17 cellular contexts compared by ENCODE assay signal in the genomic region with DNA sequence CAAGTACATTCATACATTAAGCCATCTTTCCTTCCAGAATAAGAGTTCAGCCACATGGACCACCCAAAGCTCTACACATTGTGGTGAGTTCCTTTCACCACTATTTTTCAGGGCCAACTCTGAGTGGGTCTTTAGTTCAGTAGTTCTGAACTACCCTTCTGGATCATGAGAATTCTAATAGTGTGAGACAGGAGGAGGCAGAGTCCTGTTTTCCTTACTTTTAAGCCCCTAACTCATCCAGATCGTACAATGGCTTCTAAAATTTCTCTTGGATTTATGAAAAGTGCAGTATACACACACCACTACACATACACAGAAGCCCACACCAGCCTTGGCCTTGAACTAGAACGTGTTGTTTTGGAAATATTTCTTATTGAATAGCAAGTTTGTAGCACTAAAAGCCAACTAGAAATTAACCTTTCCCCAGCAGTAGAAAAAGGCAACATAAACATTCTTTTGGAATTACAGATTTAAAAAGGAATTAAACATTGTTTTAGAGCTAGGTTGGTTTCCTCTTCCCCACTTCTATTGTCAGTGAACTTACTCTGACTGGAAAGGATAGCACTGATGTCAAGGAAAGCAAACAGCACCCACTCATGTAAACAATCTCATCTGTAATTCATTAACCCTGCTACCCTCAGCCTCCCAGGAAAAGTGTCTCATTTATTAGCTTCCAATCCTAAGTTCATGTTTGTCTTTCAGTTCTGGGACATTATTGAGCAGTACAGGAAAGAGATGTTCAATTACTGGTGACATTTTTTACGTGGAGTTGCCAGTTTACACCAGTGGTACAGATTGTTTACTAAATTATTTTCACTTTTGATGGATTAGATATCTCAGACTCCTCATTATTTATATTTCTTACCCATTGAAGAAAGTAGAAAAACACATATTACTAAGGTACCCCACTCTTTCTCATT.
A peak's percentile ranks its signal among the peaks of the same experiment; 100 is the strongest.
DNase-seq lines count a peak whose midpoint lies in the region; ATAC-seq and TF ChIP-seq lines count a peak whose summit lies in the region.
"Had no signal": no experiment of that assay in that cellular context is flagged by ENCODE, and none has a peak within 500 bp of the region (broad histone marks: within the 10 kb centered on the region; RNA-seq: fewer than 3 reads in every experiment).

No MANE protein-coding gene starts in this region.

- H4K8ac ChIP-seq in mesenchymal stem cell (ENCODE audit: low read length): no peak overlapping the region

- no peak overlapping the region for H3K14ac ChIP-seq in mesenchymal stem cell (ENCODE audit: low read length in 2 of 2)

- H3K9me3 ChIP-seq in HUES48 (ENCODE audit: control insufficient read depth, insufficient read depth, low read length) (no peaks in the 10 kb centered on the region), mesenchymal stem cell (ENCODE audit: control insufficient read depth, low read length) (no peaks in the 10 kb centered on the region)

- no peaks in the 10 kb centered on the region for H3K27me3 ChIP-seq in HUES48 (ENCODE audit: control insufficient read depth, insufficient read depth, low read length)
- no peaks in the 10 kb centered on the region for H3K27me3 ChIP-seq in mesenchymal stem cell (ENCODE audit: control insufficient read depth in 1 of 2, insufficient read depth in 1 of 2, low read length in 2 of 2)

- TF ChIP-seq CTCF in 22Rv1 (IDR thresholded peaks at IDR 0.05): no peak
- no peak for TF ChIP-seq CTCF in epithelial cell of proximal tubule (conservative IDR thresholded peaks at IDR 0.05; ENCODE audit: low read depth, low read length)

- 88% methylated on average over 1 of the region's 3 CpGs for WGBS in mesenchymal stem cell

- no peak for ATAC-seq in activated naive CD8-positive, alpha-beta T cell treated with anti-CD3 and anti-CD28 coated beads, Interleukin-2, amount 50 U/mL, for 24 hours
- ATAC-seq: HCT116, natural killer cell had no signal

- intact Hi-C loops in activated T-helper 1 cell treated with anti-CD3 and anti-CD28 coated beads, Interleukin-12 subunit alpha, Interleukin-12 subunit beta, Interleukin-2, Interleukin-4 antibody, amounts not matched to agents 30 ng/mL and 10 ng/mL and 1 ng/mL, durations not matched to agents 14 hours and 24 hours and 36 hours (cut with micrococcal nuclease): no loop called here

- H3K4me1 ChIP-seq in HUES48 (ENCODE audit: control insufficient read depth, insufficient read depth, low read length) (no peaks in the 10 kb centered on the region), mesenchymal stem cell (ENCODE audit: control insufficient read depth, insufficient read depth, low read depth, low read length) (peaks cover 6% of the 10 kb centered on the region)

- no peak overlapping the region for H2AFZ ChIP-seq in mesenchymal stem cell (ENCODE audit: low read depth, low read length)

- no peak overlapping the region for H3K23ac ChIP-seq in mesenchymal stem cell (ENCODE audit: low read length in 2 of 2)

- no peak overlapping the region for H2AK5ac ChIP-seq in mesenchymal stem cell (ENCODE audit: low read length, severe bottlenecking)

- H3K9me3 Mint-ChIP-seq in activated T-helper 1 cell treated with anti-CD3 and anti-CD28 coated beads, Interleukin-12 subunit alpha, Interleukin-12 subunit beta, Interleukin-2, Interleukin-4 antibody, amounts not matched to agents 30 ng/mL and 10 ng/mL and 1 ng/mL, durations not matched to agents 14 hours and 24 hours and 36 hours: no peaks in the 10 kb centered on the region
- H3K9me3 Mint-ChIP-seq in activated naive CD8-positive, alpha-beta T cell treated with anti-CD3 and anti-CD28 coated beads, Interleukin-2, amount 50 U/mL, for 24 hours: no peaks in the 10 kb centered on the region
- H3K9me3 Mint-ChIP-seq: activated T-cell treated with anti-CD3 and anti-CD28 coated beads, Interleukin-2, amount 50 U/mL, for 24 hours; dendritic cell treated with granulocyte-macrophage colony-stimulating factor and Interleukin-4, amounts not matched to agents 40 ng/mL and 50 ng/mL, for 4 days; T-helper 1 cell treated with Interleukin-12 subunit alpha and Interleukin-12 subunit beta and Interleukin-4 antibody, amounts not matched to agents 30 μg/mL and 1 μg/mL, for 36 hours had no signal

- no peak overlapping the region for H3K4ac ChIP-seq in mesenchymal stem cell (ENCODE audit: low read depth in 1 of 2, low read length in 2 of 2)

- no peaks in the 10 kb centered on the region for H3K4me1 Mint-ChIP-seq in activated T-helper 1 cell treated with anti-CD3 and anti-CD28 coated beads, Interleukin-12 subunit alpha, Interleukin-12 subunit beta, Interleukin-2, Interleukin-4 antibody, amounts not matched to agents 30 ng/mL and 10 ng/mL and 1 ng/mL, durations not matched to agents 14 hours and 24 hours and 36 hours (ENCODE audit: low read depth)
- H3K4me1 Mint-ChIP-seq in activated naive CD8-positive, alpha-beta T cell treated with anti-CD3 and anti-CD28 coated beads, Interleukin-2, amount 50 U/mL, for 24 hours: no peaks in the 10 kb centered on the region
- H3K4me1 Mint-ChIP-seq: natural killer cell had no signal

- no peak overlapping the region for H2BK15ac ChIP-seq in mesenchymal stem cell (ENCODE audit: low read depth, poor library complexity, severe bottlenecking)

- H3K36me3 ChIP-seq in HUES48 (ENCODE audit: control insufficient read depth, insufficient read depth, low read length) (no peaks in the 10 kb centered on the region), mesenchymal stem cell (ENCODE audit: control insufficient read depth in 1 of 2, insufficient read depth in 2 of 2, low read depth in 1 of 2, low read length in 2 of 2) (no peaks in the 10 kb centered on the region)

- no peak overlapping the region for H3K4me3 ChIP-seq in HUES48 (ENCODE audit: low read depth, low read length)
- no peak overlapping the region for H3K4me3 ChIP-seq in epithelial cell of proximal tubule (ENCODE audit: low read depth, low read length)
- no peak overlapping the region for H3K4me3 ChIP-seq in mesenchymal stem cell (ENCODE audit: insufficient read depth in 1 of 2, low read depth in 1 of 2, low read length in 2 of 2)
- H3K4me3 ChIP-seq: smooth muscle cell had no signal

- H3K18ac ChIP-seq in mesenchymal stem cell (ENCODE audit: low read depth in 1 of 2, low read length in 2 of 2): no peak overlapping the region

- no peak overlapping the region for H3K9ac ChIP-seq in HUES48 (ENCODE audit: low read depth, low read length)
- no peak overlapping the region for H3K9ac ChIP-seq in mesenchymal stem cell (ENCODE audit: low read length)

- no peak overlapping the region for H3K4me3 Mint-ChIP-seq in activated T-helper 1 cell treated with anti-CD3 and anti-CD28 coated beads, Interleukin-12 subunit alpha, Interleukin-12 subunit beta, Interleukin-2, Interleukin-4 antibody, amounts not matched to agents 30 ng/mL and 10 ng/mL and 1 ng/mL, durations not matched to agents 14 hours and 24 hours and 36 hours
- no peak overlapping the region for H3K4me3 Mint-ChIP-seq in activated naive CD8-positive, alpha-beta T cell treated with anti-CD3 and anti-CD28 coated beads, Interleukin-2, amount 50 U/mL, for 24 hours
- H3K4me3 Mint-ChIP-seq: activated T-cell treated with anti-CD3 and anti-CD28 coated beads, Interleukin-2, amount 50 U/mL, for 24 hours; dendritic cell treated with granulocyte-macrophage colony-stimulating factor and Interleukin-4, amounts not matched to agents 40 ng/mL and 50 ng/mL, for 4 days; natural killer cell; T-helper 1 cell treated with Interleukin-12 subunit alpha and Interleukin-12 subunit beta and Interleukin-4 antibody, amounts not matched to agents 30 μg/mL and 1 μg/mL, for 36 hours had no signal

- H3K79me1 ChIP-seq in mesenchymal stem cell (replicated peaks; ENCODE audit: low read length, poor library complexity, severe bottlenecking): no peaks in the 10 kb centered on the region

- H3K4me2 ChIP-seq in mesenchymal stem cell (ENCODE audit: low read length, poor library complexity, severe bottlenecking): no peak overlapping the region
- H3K4me2 ChIP-seq: smooth muscle cell had no signal

- no peak overlapping the region for H2BK120ac ChIP-seq in mesenchymal stem cell (ENCODE audit: low read depth, low read length)

- no peak overlapping the region for H4K91ac ChIP-seq in mesenchymal stem cell (ENCODE audit: low read length)

- H3K36me3 Mint-ChIP-seq in activated T-helper 1 cell treated with anti-CD3 and anti-CD28 coated beads, Interleukin-12 subunit alpha, Interleukin-12 subunit beta, Interleukin-2, Interleukin-4 antibody, amounts not matched to agents 30 ng/mL and 10 ng/mL and 1 ng/mL, durations not matched to agents 14 hours and 24 hours and 36 hours (ENCODE audit: low read depth): no peaks in the 10 kb centered on the region
- H3K36me3 Mint-ChIP-seq in activated naive CD8-positive, alpha-beta T cell treated with anti-CD3 and anti-CD28 coated beads, Interleukin-2, amount 50 U/mL, for 24 hours (ENCODE audit: low read depth): no peaks in the 10 kb centered on the region
- H3K36me3 Mint-ChIP-seq: natural killer cell had no signal

- H2BK12ac ChIP-seq in mesenchymal stem cell (ENCODE audit: low read length in 2 of 2): no peak overlapping the region

- peak; percentile 79 for DNase-seq in epithelial cell of proximal tubule (ENCODE audit: low read depth)
- DNase-seq in mesenchymal stem cell: peak; percentile 10
- no peak for DNase-seq in activated T-helper 1 cell treated with anti-CD3 and anti-CD28 coated beads, Interleukin-12 subunit alpha, Interleukin-12 subunit beta, Interleukin-2, Interleukin-4 antibody, amounts not matched to agents 30 ng/mL and 10 ng/mL and 1 ng/mL, durations not matched to agents 14 hours and 24 hours and 36 hours (ENCODE audit: low spot score)
- DNase-seq in activated naive CD8-positive, alpha-beta T cell treated with anti-CD3 and anti-CD28 coated beads, Interleukin-2, amount 50 U/mL, for 24 hours: no peak
- DNase-seq in AG08396 (ENCODE audit: low spot score): no peak
- DNase-seq in SW 1271 (lab: John Stamatoyannopoulos, UW): no peak
- DNase-seq: ACHN; activated CD4-positive, alpha-beta T cell treated with anti-CD3 and anti-CD28 coated beads for 4 hours; activated T-cell treated with anti-CD3 and anti-CD28 coated beads, Interleukin-2, amount 50 U/mL, for 24 hours; Kasumi-1; natural killer cell had no signal

- H3K27ac ChIP-seq in 22Rv1 (peak overlapping the region; percentile 91), HUES48 (ENCODE audit: low read depth, low read length) (peak overlapping the region; percentile 82), mesenchymal stem cell (ENCODE audit: low read length, poor library complexity, severe bottlenecking) (no peak overlapping the region)

- no peak overlapping the region for H3K27ac Mint-ChIP-seq in activated T-helper 1 cell treated with anti-CD3 and anti-CD28 coated beads, Interleukin-12 subunit alpha, Interleukin-12 subunit beta, Interleukin-2, Interleukin-4 antibody, amounts not matched to agents 30 ng/mL and 10 ng/mL and 1 ng/mL, durations not matched to agents 14 hours and 24 hours and 36 hours
- H3K27ac Mint-ChIP-seq in activated naive CD8-positive, alpha-beta T cell treated with anti-CD3 and anti-CD28 coated beads, Interleukin-2, amount 50 U/mL, for 24 hours: no peak overlapping the region
- H3K27ac Mint-ChIP-seq: activated T-cell treated with anti-CD3 and anti-CD28 coated beads, Interleukin-2, amount 50 U/mL, for 24 hours; dendritic cell treated with granulocyte-macrophage colony-stimulating factor and Interleukin-4, amounts not matched to agents 40 ng/mL and 50 ng/mL, for 4 days; natural killer cell; T-helper 1 cell treated with Interleukin-12 subunit alpha and Interleukin-12 subunit beta and Interleukin-4 antibody, amounts not matched to agents 30 μg/mL and 1 μg/mL, for 36 hours had no signal

- no peaks in the 10 kb centered on the region for H3K27me3 Mint-ChIP-seq in activated T-helper 1 cell treated with anti-CD3 and anti-CD28 coated beads, Interleukin-12 subunit alpha, Interleukin-12 subunit beta, Interleukin-2, Interleukin-4 antibody, amounts not matched to agents 30 ng/mL and 10 ng/mL and 1 ng/mL, durations not matched to agents 14 hours and 24 hours and 36 hours (ENCODE audit: insufficient read depth)
- no peaks in the 10 kb centered on the region for H3K27me3 Mint-ChIP-seq in activated naive CD8-positive, alpha-beta T cell treated with anti-CD3 and anti-CD28 coated beads, Interleukin-2, amount 50 U/mL, for 24 hours
- H3K27me3 Mint-ChIP-seq: activated T-cell treated with anti-CD3 and anti-CD28 coated beads, Interleukin-2, amount 50 U/mL, for 24 hours; dendritic cell treated with granulocyte-macrophage colony-stimulating factor and Interleukin-4, amounts not matched to agents 40 ng/mL and 50 ng/mL, for 4 days had no signal

- no peak overlapping the region for H2BK5ac ChIP-seq in mesenchymal stem cell (ENCODE audit: low read depth, low read length, poor library complexity, severe bottlenecking)

Comparison
In these comparisons a context has a peak if more than half of its experiments do, and no peak if none do; other contexts are left out.
1. DNase-seq: peak in epithelial cell of proximal tubule (single experiment) and mesenchymal stem cell (single experiment); none in activated T-helper 1 cell treated with anti-CD3 and anti-CD28 coated beads, Interleukin-12 subunit alpha, Interleukin-12 subunit beta, Interleukin-2, Interleukin-4 antibody, amounts not matched to agents 30 ng/mL and 10 ng/mL and 1 ng/mL, durations not matched to agents 14 hours and 24 hours and 36 hours (single experiment), activated naive CD8-positive, alpha-beta T cell treated with anti-CD3 and anti-CD28 coated beads, Interleukin-2, amount 50 U/mL, for 24 hours (single experiment), AG08396 (single experiment) and SW 1271 (0 of 2).